1 cellular context compared by ENCODE assay signal in genomic region chr6:168058691-168059551, GRCh38.
TF ChIP-seq lines count a peak whose summit lies in the region.

No MANE protein-coding gene starts in this region.

TF ChIP-seq in K562, 482 proteins besides CTCF, POLR2A, EP300 and RAD21 (continued from another document):
- TF ChIP-seq MITF (IDR thresholded peaks at IDR 0.05): no peak
- no peak for TF ChIP-seq ZNF639 (CRISPR knock-in tag; conservative IDR thresholded peaks at IDR 0.05 in 1 of 2, IDR thresholded peaks at IDR 0.05 in 1 of 2)
- TF ChIP-seq FOXP4 (CRISPR knock-in tag; IDR thresholded peaks at IDR 0.05; ENCODE audit: borderline replicate concordance): no peak
- TF ChIP-seq STAG1 (CRISPR knock-in tag; IDR thresholded peaks at IDR 0.05; ENCODE audit: borderline replicate concordance): peak; percentile 12; the same call in 1 of the 2 replicates
- TF ChIP-seq GATAD2A (IDR thresholded peaks at IDR 0.05): no peak
- TF ChIP-seq NELFE (IDR thresholded peaks at IDR 0.05; ENCODE audit: insufficient read depth, insufficient read length): no peak
- no peak for TF ChIP-seq ZBTB5 (IDR thresholded peaks at IDR 0.05)
- no peak for TF ChIP-seq NKRF (IDR thresholded peaks at IDR 0.05; ENCODE audit: borderline replicate concordance)
- TF ChIP-seq CAMTA2 (CRISPR knock-in tag; conservative IDR thresholded peaks at IDR 0.05): no peak
- TF ChIP-seq CTBP1 (IDR thresholded peaks at IDR 0.05; ENCODE audit: borderline replicate concordance): peak; percentile 67; the same call in 1 of the 2 replicates
- no peak for TF ChIP-seq E4F1 (CRISPR knock-in tag; IDR thresholded peaks at IDR 0.05; ENCODE audit: borderline replicate concordance)
- TF ChIP-seq CHD2 (IDR thresholded peaks at IDR 0.05; ENCODE audit: low read depth, low read length): no peak
- TF ChIP-seq TARDBP (IDR thresholded peaks at IDR 0.05): no peak
